Comparison of ENCODE assay signal across 8 cellular contexts in the genomic region with DNA sequence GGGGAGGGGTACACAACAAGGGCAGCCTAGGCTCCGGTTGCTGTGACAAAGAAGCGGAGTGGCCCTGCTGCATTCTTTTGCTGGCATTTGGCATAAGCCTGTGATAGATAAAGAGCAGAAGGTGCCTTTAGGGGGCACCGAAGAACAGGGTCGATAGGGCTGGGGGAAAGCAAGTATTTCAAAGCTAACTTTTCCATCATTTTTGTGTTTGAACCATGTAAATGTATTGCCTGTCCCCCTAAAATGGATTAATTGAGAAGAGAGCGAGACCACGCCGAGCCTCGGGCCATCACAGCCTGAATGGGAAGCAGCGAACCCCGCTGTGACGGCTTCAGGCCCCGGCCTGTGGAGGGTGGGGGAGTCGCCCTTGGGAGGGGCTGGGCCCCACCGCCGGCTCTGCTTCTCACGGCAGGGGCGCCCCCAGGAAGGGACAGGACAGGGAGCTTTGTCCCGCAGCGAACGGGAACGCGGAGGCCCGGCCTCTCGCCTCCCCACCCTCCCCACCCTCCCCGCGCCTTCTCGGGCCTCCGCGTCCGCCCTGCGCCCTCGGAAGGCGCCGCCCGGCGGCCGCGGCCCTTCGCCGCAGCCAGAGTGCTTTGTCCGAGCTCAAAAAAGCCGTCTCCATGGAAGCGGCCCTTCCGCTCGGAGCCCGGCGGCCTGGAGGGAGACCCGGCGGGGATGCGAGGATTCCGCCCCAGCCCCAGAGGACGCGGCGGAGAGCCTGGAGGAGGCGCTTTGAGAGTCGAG. TPM values are rescaled to one million over a fixed set of nuclear protein-coding genes. Genes with fewer than 3 reads are reported as not detected.
DNase-seq lines count a peak whose midpoint lies in the region; ATAC-seq and TF ChIP-seq lines count a peak whose summit lies in the region.

No MANE protein-coding gene starts in this region.

- no peaks in the 10 kb centered on the region for H3K36me3 Mint-ChIP-seq in activated T-cell treated with anti-CD3 and anti-CD28 coated beads, Interleukin-2, amount 50 U/mL, for 72 hours (ENCODE audit: insufficient read depth in 2 of 2)

- no peaks in the 10 kb centered on the region for H3K9me3 ChIP-seq in osteoblast (ENCODE audit: low read depth, low read length)

- H3K4me2 ChIP-seq in osteoblast (ENCODE audit: insufficient read depth, low read length), result peak overlapping the region; percentile 79

- H3K9me3 Mint-ChIP-seq in activated T-cell treated with anti-CD3 and anti-CD28 coated beads, Interleukin-2, amount 50 U/mL, for 72 hours, result no peaks in the 10 kb centered on the region

- H3K27ac Mint-ChIP-seq in activated T-cell treated with anti-CD3 and anti-CD28 coated beads, Interleukin-2, amount 50 U/mL, for 72 hours, result no peak overlapping the region

- H3K4me1 Mint-ChIP-seq in activated T-cell treated with anti-CD3 and anti-CD28 coated beads, Interleukin-2, amount 50 U/mL, for 72 hours (ENCODE audit: low read depth), result no peaks in the 10 kb centered on the region

- H3K36me3 ChIP-seq in osteoblast (ENCODE audit: insufficient read depth, low read length), result no peaks in the 10 kb centered on the region

- TF ChIP-seq CTCF in HFF-Myc (IDR thresholded peaks at IDR 0.05; ENCODE audit: low read depth, low read length, missing control alignments) (peak; percentile 23), osteoblast (IDR thresholded peaks at IDR 0.05; ENCODE audit: extremely low read depth, low read depth, low read length) (peak; percentile 28)

- peak overlapping the region; percentile 11 for H3K27ac ChIP-seq in osteoblast (ENCODE audit: low read depth, low read length)

- no peaks in the 10 kb centered on the region for H3K79me2 ChIP-seq in osteoblast (ENCODE audit: insufficient read depth, low read length)

- no peaks in the 10 kb centered on the region for H3K27me3 ChIP-seq in osteoblast (ENCODE audit: insufficient read depth, low read length)

- H3K4me3 ChIP-seq in HFF-Myc (replicated peaks; ENCODE audit: low read depth, low read length) (peak overlapping the region; percentile 38), osteoblast (ENCODE audit: insufficient read depth, low read length) (peak overlapping the region; percentile 68)

- DNase-seq in AG20443 (ENCODE audit: low spot score) (peak; percentile 78), HFF-Myc (ENCODE audit: extremely low read depth, low read depth) (no peak), head of caudate nucleus (peak in 35 of 42 donors; percentile 7 to 61 (median 35)), osteoblast (ENCODE audit: insufficient read length, low spot score, missing footprints) (peak; percentile 86), CD1c-positive myeloid dendritic cell (ENCODE audit: extremely low spot score) (no peak)
- no peak for DNase-seq in activated T-cell treated with anti-CD3 and anti-CD28 coated beads, Interleukin-2, amount 50 U/mL, for 72 hours
- no peak for DNase-seq in stimulated activated CD4-positive, alpha-beta T cell treated with anti-CD3 and anti-CD28 coated beads, Interleukin-2, amount 100 ng/mL, for 48 hours

- intact Hi-C loops in head of caudate nucleus (cut with DNase I), result no loop called here

- no peaks in the 10 kb centered on the region for H4K20me1 ChIP-seq in osteoblast (ENCODE audit: insufficient read depth, low read length)

- H2AFZ ChIP-seq in osteoblast (ENCODE audit: low read length), result peak overlapping the region; percentile 90

- H3K27me3 Mint-ChIP-seq in activated T-cell treated with anti-CD3 and anti-CD28 coated beads, Interleukin-2, amount 50 U/mL, for 72 hours (ENCODE audit: low read depth), result peaks cover 65% of the 10 kb centered on the region

- peak; percentile 32 to 49 for ATAC-seq in activated T-cell treated with anti-CD3 and anti-CD28 coated beads, Interleukin-2, amount 50 U/mL, for 72 hours (replicated peaks in 1 of 2)
- no peak for ATAC-seq in HG03439 (IDR thresholded peaks at IDR 0.05; ENCODE audit: unreplicated experiment)

- H3K4me3 Mint-ChIP-seq in activated T-cell treated with anti-CD3 and anti-CD28 coated beads, Interleukin-2, amount 50 U/mL, for 72 hours, result peak overlapping the region; percentile 70 to 84

- H3K4me1 ChIP-seq in osteoblast (ENCODE audit: insufficient read depth, low read length), result peaks cover 42% of the 10 kb centered on the region

RNA-seq across cellular contexts. Expression of a gene that starts 32.4 kb away (rescaled TPM):
- under 1 TPM; 0.21 to 0.48 TPM for total RNA-seq in activated T-cell treated with anti-CD3 and anti-CD28 coated beads, Interleukin-2, amount 50 U/mL, for 72 hours
- under 0.01 TPM in 1 of 2 replicates, not detected in the other for total RNA-seq in osteoblast

Comparison
In these comparisons a context has a peak if more than half of its experiments do, and no peak if none do; other contexts are left out.
1. DNase-seq: peak in AG20443 (single experiment), head of caudate nucleus (35 of 42) and osteoblast (single experiment); none in HFF-Myc (single experiment), activated T-cell treated with anti-CD3 and anti-CD28 coated beads, Interleukin-2, amount 50 U/mL, for 72 hours (0 of 2), stimulated activated CD4-positive, alpha-beta T cell treated with anti-CD3 and anti-CD28 coated beads, Interleukin-2, amount 100 ng/mL, for 48 hours (0 of 2) and CD1c-positive myeloid dendritic cell (single experiment).